1 cellular context compared by ENCODE assay signal in the genomic region with DNA sequence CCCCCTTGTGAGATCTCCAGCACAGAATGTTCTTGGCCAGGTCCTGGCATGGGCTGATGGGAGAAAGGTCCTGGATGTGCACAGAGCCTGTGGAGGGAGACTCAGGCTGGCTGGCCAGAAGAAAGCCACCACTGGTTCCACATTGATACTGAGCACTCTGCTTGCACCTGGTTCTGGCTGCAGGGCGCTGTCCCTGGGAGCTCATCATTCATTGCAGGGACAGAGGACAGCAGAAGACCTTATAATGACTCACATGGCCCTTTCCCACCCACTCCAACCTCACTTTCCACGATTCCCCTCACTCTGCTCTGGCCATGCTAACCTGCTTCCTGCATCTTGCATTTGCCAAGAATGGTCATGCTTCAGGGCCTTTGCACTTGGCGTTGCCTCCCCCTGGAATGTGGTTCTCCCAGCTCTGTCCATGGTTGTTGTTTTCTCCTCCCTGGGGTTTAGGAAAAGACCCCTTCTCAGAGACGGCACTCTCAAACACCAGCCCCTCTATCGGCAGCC.
TF ChIP-seq lines count a peak whose summit lies in the region.

No MANE protein-coding gene starts in this region.

TF ChIP-seq in SK-N-SH, 30 proteins besides CTCF, POLR2A, EP300 and RAD21:
- TF ChIP-seq, protein P1, sequence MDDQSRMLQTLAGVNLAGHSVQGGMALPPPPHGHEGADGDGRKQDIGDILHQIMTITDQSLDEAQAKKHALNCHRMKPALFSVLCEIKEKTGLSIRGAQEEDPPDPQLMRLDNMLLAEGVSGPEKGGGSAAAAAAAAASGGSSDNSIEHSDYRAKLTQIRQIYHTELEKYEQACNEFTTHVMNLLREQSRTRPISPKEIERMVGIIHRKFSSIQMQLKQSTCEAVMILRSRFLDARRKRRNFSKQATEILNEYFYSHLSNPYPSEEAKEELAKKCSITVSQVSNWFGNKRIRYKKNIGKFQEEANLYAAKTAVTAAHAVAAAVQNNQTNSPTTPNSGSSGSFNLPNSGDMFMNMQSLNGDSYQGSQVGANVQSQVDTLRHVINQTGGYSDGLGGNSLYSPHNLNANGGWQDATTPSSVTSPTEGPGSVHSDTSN (IDR thresholded peaks at IDR 0.05), result no peak
- TF ChIP-seq REST (IDR thresholded peaks at IDR 0.05; ENCODE audit: low read depth, low read length), result peak; percentile 85
